28 cellular contexts compared by ENCODE assay signal in the genomic region with DNA sequence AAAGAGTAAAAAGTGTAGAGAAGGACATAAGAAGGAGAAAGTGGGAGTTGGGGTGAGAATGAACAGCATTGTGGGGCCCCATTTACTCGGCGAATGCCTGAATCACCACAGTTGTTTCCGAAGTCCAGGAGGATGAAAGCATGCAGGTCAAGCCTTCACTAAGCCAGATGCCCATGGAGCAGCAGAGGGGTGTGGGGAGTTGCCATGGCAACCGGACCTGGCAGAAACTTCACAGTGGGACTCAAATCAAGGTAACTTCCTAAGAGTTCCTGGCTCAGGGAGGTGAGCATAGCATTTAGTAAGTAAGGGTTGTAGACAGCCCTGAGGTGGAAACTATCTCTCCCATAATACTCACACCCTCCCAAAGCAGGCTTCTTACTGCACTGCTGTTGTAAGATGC.
A peak's percentile ranks its signal among the peaks of the same experiment; 100 is the strongest.
DNase-seq lines count a peak whose midpoint lies in the region; ATAC-seq and TF ChIP-seq lines count a peak whose summit lies in the region.
"Had no signal": no experiment of that assay in that cellular context is flagged by ENCODE, and none has a peak within 500 bp of the region (broad histone marks: within the 10 kb centered on the region; RNA-seq: fewer than 3 reads in every experiment).

No MANE protein-coding gene starts in this region.

- intact Hi-C loops in testis (cut with DNase I; ENCODE audit: low total_unique reads), result no loop called here
- intact Hi-C loops in lower lobe of right lung (cut with DNase I), result no loop called here

- WGBS in testis, 2 donors, result 43 to 62% methylated on average over 4 of the region's 4 CpGs

- H3K4me1 ChIP-seq in testis, result no peaks in the 10 kb centered on the region
- H3K4me1 ChIP-seq in lower lobe of right lung, result no peaks in the 10 kb centered on the region
- H3K4me1 ChIP-seq: left lung had no signal

- H3K27ac ChIP-seq in testis (no peak overlapping the region), lower lobe of right lung (no peak overlapping the region)
- H3K27ac ChIP-seq: HL-60, KMS-11, left lung, neutrophil, thoracic aorta had no signal

- H3K4me3 ChIP-seq in testis (no peak overlapping the region), lower lobe of right lung (no peak overlapping the region)
- H3K4me3 ChIP-seq: left lung, thoracic aorta had no signal

- ATAC-seq in GM21367 (IDR thresholded peaks at IDR 0.05; ENCODE audit: unreplicated experiment), result no peak
- ATAC-seq in lower lobe of right lung, result no peak
- ATAC-seq: left lung, right cardiac atrium, Right ventricle myocardium inferior had no signal

- H3K27me3 ChIP-seq in testis (no peaks in the 10 kb centered on the region), lower lobe of right lung (ENCODE audit: low read depth) (no peaks in the 10 kb centered on the region)
- H3K27me3 ChIP-seq: left lung, neutrophil had no signal

- no peak for TF ChIP-seq CTCF in testis (IDR thresholded peaks at IDR 0.05)
- no peak for TF ChIP-seq CTCF in lower lobe of right lung (IDR thresholded peaks at IDR 0.05)

- TF ChIP-seq POLR2A in testis (IDR thresholded peaks at IDR 0.05), result no peak

- peak; percentile 5 for DNase-seq in NCI-H82 (lab: John Stamatoyannopoulos, UW)
- no peak for DNase-seq in NCI-H82 treated with DMSO at 0.1 percent for 48 hours (lab: John Stamatoyannopoulos, UW; ENCODE audit: unreplicated experiment)
- peak; percentile 44 for DNase-seq in SK-N-DZ (ENCODE audit: low spot score)
- DNase-seq in iPS DF 19.7 (ENCODE audit: low read depth, low spot score), result peak; percentile 45
- peak; percentile 19 for DNase-seq in testis
- DNase-seq in lower lobe of right lung, result no peak
- DNase-seq: activated CD4-positive, alpha-beta memory T cell treated with anti-CD3 and anti-CD28 coated beads, Interleukin-2, amount 10 ng/mL, durations not matched to agents 7 days and 5 days; activated CD8-positive, alpha-beta memory T cell treated with anti-CD3 and anti-CD28 coated beads, Interleukin-2, amount 50 U/mL, for 4 hours; activated naive CD4-positive, alpha-beta T cell treated with Interleukin-2 at 50 U/mL for 16 hours; AML-193; CD4-positive, alpha-beta T cell; central memory CD4-positive, alpha-beta T cell; dermis blood vessel endothelial cell; foreskin melanocyte; GOT3; left lung; MM.1S; NCI-H2081 treated with DMSO at 0.1 percent for 48 hours; NCI-H446 treated with DMSO at 0.1 percent for 48 hours; right cardiac atrium; stimulated activated CD4-positive, alpha-beta T cell treated with anti-CD3 and anti-CD28 coated beads, Interleukin-2, amount 100 ng/mL, for 24 hours; stimulated activated CD8-positive, alpha-beta memory T cell treated with anti-CD3 and anti-CD28 coated beads, Interleukin-4, amount 100 ng/mL, for 48 hours had no signal

- H3K36me3 ChIP-seq in testis (ENCODE audit: low read depth, missing control alignments) (no peaks in the 10 kb centered on the region), lower lobe of right lung (no peaks in the 10 kb centered on the region)
- H3K36me3 ChIP-seq: left lung, neutrophil, thoracic aorta had no signal

- H3K9me3 ChIP-seq in testis, result no peaks in the 10 kb centered on the region
- no peaks in the 10 kb centered on the region for H3K9me3 ChIP-seq in lower lobe of right lung
- H3K9me3 ChIP-seq: left lung, neutrophil, thoracic aorta had no signal

Comparison
In these comparisons a context has a peak if more than half of its experiments do, and no peak if none do; other contexts are left out.
1. DNase-seq: peak in NCI-H82 (single experiment), SK-N-DZ (single experiment), iPS DF 19.7 (single experiment) and testis (single experiment); none in NCI-H82 treated with DMSO at 0.1 percent for 48 hours (single experiment) and lower lobe of right lung (single experiment).